1 cellular context compared by ENCODE assay signal in the genomic region with DNA sequence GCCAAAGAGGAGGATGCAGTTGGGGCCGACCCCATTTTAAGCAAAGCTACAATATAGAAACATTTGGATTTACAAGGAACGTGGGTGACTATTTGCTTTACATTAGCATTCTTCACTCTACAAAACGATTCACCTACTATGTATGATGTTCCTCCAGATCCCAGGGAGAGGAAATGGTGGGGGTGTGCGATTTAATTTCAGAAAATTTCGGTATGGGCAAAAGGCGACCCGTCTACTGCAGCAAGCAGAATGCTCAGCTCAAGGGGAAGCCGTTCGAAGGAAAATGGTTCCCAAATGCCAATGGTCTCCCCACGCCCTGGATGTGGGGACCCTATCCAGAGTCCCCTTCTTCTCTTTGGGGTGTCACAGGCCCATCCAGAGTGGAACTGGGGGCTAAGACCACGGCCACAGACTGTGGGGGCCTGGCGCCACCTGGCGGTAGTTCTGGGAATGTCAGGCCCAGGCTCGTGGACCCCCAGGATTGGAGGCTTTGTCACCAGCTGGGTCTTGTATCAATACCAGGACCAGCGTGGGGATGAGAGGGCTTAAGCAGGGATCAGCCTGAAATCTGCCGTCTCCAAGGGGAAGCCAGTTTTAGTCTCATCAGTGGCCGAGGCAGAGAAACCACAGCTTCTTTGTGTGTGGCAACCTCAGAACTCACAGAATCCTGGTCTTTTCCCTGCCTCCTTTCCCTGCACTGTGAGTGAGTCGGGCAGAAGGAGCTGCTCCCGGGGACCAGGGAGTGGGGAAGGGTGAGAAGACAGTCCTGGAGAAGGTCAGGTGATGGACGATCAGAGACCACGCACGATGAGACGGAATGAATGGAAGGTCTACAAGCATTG.
TF ChIP-seq lines count a peak whose summit lies in the region.

No MANE protein-coding gene starts in this region.

TF ChIP-seq in SK-N-SH treated with all-trans-retinoic acid at 6 μM for 48 hours, 23 proteins besides CTCF, POLR2A, EP300 and RAD21 (continued from another document):
- TF ChIP-seq, protein P1, sequence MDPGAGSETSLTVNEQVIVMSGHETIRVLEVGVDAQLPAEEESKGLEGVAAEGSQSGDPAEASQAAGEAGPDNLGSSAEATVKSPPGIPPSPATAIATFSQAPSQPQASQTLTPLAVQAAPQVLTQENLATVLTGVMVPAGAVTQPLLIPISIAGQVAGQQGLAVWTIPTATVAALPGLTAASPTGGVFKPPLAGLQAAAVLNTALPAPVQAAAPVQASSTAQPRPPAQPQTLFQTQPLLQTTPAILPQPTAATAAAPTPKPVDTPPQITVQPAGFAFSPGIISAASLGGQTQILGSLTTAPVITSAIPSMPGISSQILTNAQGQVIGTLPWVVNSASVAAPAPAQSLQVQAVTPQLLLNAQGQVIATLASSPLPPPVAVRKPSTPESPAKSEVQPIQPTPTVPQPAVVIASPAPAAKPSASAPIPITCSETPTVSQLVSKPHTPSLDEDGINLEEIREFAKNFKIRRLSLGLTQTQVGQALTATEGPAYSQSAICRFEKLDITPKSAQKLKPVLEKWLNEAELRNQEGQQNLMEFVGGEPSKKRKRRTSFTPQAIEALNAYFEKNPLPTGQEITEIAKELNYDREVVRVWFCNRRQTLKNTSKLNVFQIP (CRISPR knock-in tag; IDR thresholded peaks at IDR 0.05; ENCODE audit: borderline replicate concordance, low read depth), result no peak
